In the genomic region with DNA sequence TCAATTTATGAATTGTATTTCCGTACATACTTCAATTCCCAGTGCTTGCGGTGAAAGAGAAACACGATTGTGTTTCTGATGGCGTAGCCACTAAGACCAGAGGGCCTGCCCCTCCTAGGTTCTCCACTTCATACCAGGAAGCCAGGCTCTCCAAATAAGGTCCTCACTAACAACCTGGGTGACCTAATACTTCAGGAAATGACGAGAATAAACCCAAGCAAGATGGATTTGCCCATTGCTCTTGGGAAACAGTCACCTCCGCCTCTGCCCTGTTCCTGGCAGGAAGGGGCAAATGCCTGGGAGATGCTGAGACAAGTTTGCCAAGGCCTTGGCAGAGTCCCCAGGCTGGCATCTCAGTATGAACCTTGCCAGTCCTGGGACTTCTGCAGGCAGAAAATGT, we compare ENCODE assay signal across 18 cellular contexts. TPM values are rescaled to one million over a fixed set of nuclear protein-coding genes. Genes with fewer than 3 reads are reported as not detected.
DNase-seq lines count a peak whose midpoint lies in the region; TF ChIP-seq lines count a peak whose summit lies in the region.
"Had no signal": no experiment of that assay in that cellular context is flagged by ENCODE, and none has a peak within 500 bp of the region (broad histone marks: within the 10 kb centered on the region; RNA-seq: fewer than 3 reads in every experiment).

No MANE protein-coding gene starts in this region.

- TF ChIP-seq EP300 in stomach (IDR thresholded peaks at IDR 0.05), result peak; percentile 80

- peaks cover 0 to 30% (median 9%) of the 10 kb centered on the region in 4 donors for H3K4me1 ChIP-seq in stomach

- POLR2A ChIA-PET in RWPE1 (lab: Yijun Ruan, JAX; ENCODE audit: low non-redundant PET), result no interaction called here

- no peaks in the 10 kb centered on the region for H3K27me3 ChIP-seq in stomach
- H3K27me3 ChIP-seq: hepatocyte had no signal

- no peaks in the 10 kb centered on the region for H3K9me3 Mint-ChIP-seq in activated T-helper 1 cell treated with anti-CD3 and anti-CD28 coated beads, Interleukin-12 subunit alpha, Interleukin-12 subunit beta, Interleukin-2, Interleukin-4 antibody, amounts not matched to agents 30 ng/mL and 10 ng/mL and 1 ng/mL, durations not matched to agents 14 hours and 24 hours and 36 hours
- H3K9me3 Mint-ChIP-seq: activated CD4-positive, alpha-beta T cell treated with anti-CD3 and anti-CD28 coated beads, Interleukin-2, amount 10 ng/mL, durations not matched to agents 24 days and 14 days; H9; naive thymus-derived CD8-positive, alpha-beta T cell had no signal

- CTCF ChIA-PET in RWPE1 (lab: Yijun Ruan, JAX), result interaction anchor here (0.6 kb wide), 1 partner anchor 20 kb away, joined by 4 read pairs; no protein-coding TSS in a partner anchor

- peaks cover 16% of the 10 kb centered on the region for H3K4me1 Mint-ChIP-seq in activated T-helper 1 cell treated with anti-CD3 and anti-CD28 coated beads, Interleukin-12 subunit alpha, Interleukin-12 subunit beta, Interleukin-2, Interleukin-4 antibody, amounts not matched to agents 30 ng/mL and 10 ng/mL and 1 ng/mL, durations not matched to agents 14 hours and 24 hours and 36 hours (ENCODE audit: low read depth)

- no peak overlapping the region for H3K27ac Mint-ChIP-seq in activated T-helper 1 cell treated with anti-CD3 and anti-CD28 coated beads, Interleukin-12 subunit alpha, Interleukin-12 subunit beta, Interleukin-2, Interleukin-4 antibody, amounts not matched to agents 30 ng/mL and 10 ng/mL and 1 ng/mL, durations not matched to agents 14 hours and 24 hours and 36 hours
- H3K27ac Mint-ChIP-seq: activated CD4-positive, alpha-beta T cell treated with anti-CD3 and anti-CD28 coated beads, Interleukin-2, amount 10 ng/mL, durations not matched to agents 24 days and 14 days had no signal

- H3K36me3 ChIP-seq in stomach, result no peaks in the 10 kb centered on the region

- DNase-seq in NCI-H2029 (lab: John Stamatoyannopoulos, UW) (peak; percentile 74), NCI-H2029 treated with DMSO at 0.1 percent for 48 hours (lab: John Stamatoyannopoulos, UW) (no peak), RWPE1 (ENCODE audit: low spot score) (peak; percentile 49), fibroblast of pulmonary artery (ENCODE audit: low read depth) (peak; percentile 8), stomach (no peak), NCI-H2081 treated with DMSO at 0.1 percent for 48 hours (lab: John Stamatoyannopoulos, UW) (no peak)
- no peak for DNase-seq in activated CD4-positive, CD25-positive, alpha-beta regulatory T cell (lab: John Stamatoyannopoulos, UW)
- no peak for DNase-seq in activated T-helper 1 cell treated with anti-CD3 and anti-CD28 coated beads, Interleukin-12 subunit alpha, Interleukin-12 subunit beta, Interleukin-2, Interleukin-4 antibody, amounts not matched to agents 30 ng/mL and 10 ng/mL and 1 ng/mL, durations not matched to agents 14 hours and 24 hours and 36 hours (ENCODE audit: low spot score)
- DNase-seq: activated CD4-positive, alpha-beta T cell treated with anti-CD3 and anti-CD28 coated beads, Interleukin-2, amount 10 ng/mL, durations not matched to agents 24 days and 14 days; H9; mesendoderm; NCI-H146; NCI-H446; small intestine; stimulated activated CD4-positive, alpha-beta T cell treated with anti-CD3 and anti-CD28 coated beads, Interleukin-4, amount 100 ng/mL, for 24 hours had no signal

- no peaks in the 10 kb centered on the region for H3K9me3 ChIP-seq in stomach
- H3K9me3 ChIP-seq: A549 had no signal

- 65 to 81% (median 79%) methylated on average over 6 of the region's 6 CpGs for WGBS in stomach, 5 donors

- peaks cover 12% of the 10 kb centered on the region for H3K27me3 Mint-ChIP-seq in activated T-helper 1 cell treated with anti-CD3 and anti-CD28 coated beads, Interleukin-12 subunit alpha, Interleukin-12 subunit beta, Interleukin-2, Interleukin-4 antibody, amounts not matched to agents 30 ng/mL and 10 ng/mL and 1 ng/mL, durations not matched to agents 14 hours and 24 hours and 36 hours (ENCODE audit: insufficient read depth)

- intact Hi-C loops in stomach (cut with DNase I; ENCODE audit: low total_unique reads), result loop anchor here (5.0 to 10.0 kb wide), 2 partner anchors 505 to 1108 kb away; a partner anchor contains a TSS
- intact Hi-C loops in activated T-helper 1 cell treated with anti-CD3 and anti-CD28 coated beads, Interleukin-12 subunit alpha, Interleukin-12 subunit beta, Interleukin-2, Interleukin-4 antibody, amounts not matched to agents 30 ng/mL and 10 ng/mL and 1 ng/mL, durations not matched to agents 14 hours and 24 hours and 36 hours (cut with micrococcal nuclease), result loop anchor here (5.0 to 10.0 kb wide), 3 partner anchors 93 to 1295 kb away; a partner anchor contains a TSS

- TF ChIP-seq CTCF in RWPE1 (conservative IDR thresholded peaks at IDR 0.05; ENCODE audit: low read depth) (no peak), fibroblast of pulmonary artery (IDR thresholded peaks at IDR 0.05; ENCODE audit: low read length, missing control alignments) (no peak), stomach (IDR thresholded peaks at IDR 0.05) (no peak)

- no peak overlapping the region for H3K4me3 ChIP-seq in fibroblast of pulmonary artery (replicated peaks; ENCODE audit: low read depth, low read length)
- no peak overlapping the region for H3K4me3 ChIP-seq in stomach
- H3K4me3 ChIP-seq: A549, hepatocyte had no signal

- no peaks in the 10 kb centered on the region for H3K36me3 Mint-ChIP-seq in activated T-helper 1 cell treated with anti-CD3 and anti-CD28 coated beads, Interleukin-12 subunit alpha, Interleukin-12 subunit beta, Interleukin-2, Interleukin-4 antibody, amounts not matched to agents 30 ng/mL and 10 ng/mL and 1 ng/mL, durations not matched to agents 14 hours and 24 hours and 36 hours (ENCODE audit: low read depth)
- H3K36me3 Mint-ChIP-seq: naive thymus-derived CD8-positive, alpha-beta T cell had no signal

- H3K4me3 Mint-ChIP-seq in activated T-helper 1 cell treated with anti-CD3 and anti-CD28 coated beads, Interleukin-12 subunit alpha, Interleukin-12 subunit beta, Interleukin-2, Interleukin-4 antibody, amounts not matched to agents 30 ng/mL and 10 ng/mL and 1 ng/mL, durations not matched to agents 14 hours and 24 hours and 36 hours, result no peak overlapping the region
- H3K4me3 Mint-ChIP-seq: activated CD4-positive, alpha-beta T cell treated with anti-CD3 and anti-CD28 coated beads, Interleukin-2, amount 10 ng/mL, durations not matched to agents 24 days and 14 days; H9; naive thymus-derived CD8-positive, alpha-beta T cell had no signal

- peak overlapping the region; percentile 87 for H3K27ac ChIP-seq in RWPE1
- H3K27ac ChIP-seq in stomach, result peak overlapping the region in 2 of 5 donors; percentile 66 to 68
- H3K27ac ChIP-seq: hepatocyte had no signal

- TF ChIP-seq POLR2A in stomach (IDR thresholded peaks at IDR 0.05), result no peak

RNA-seq across cellular contexts. Expression of a gene that starts 41.8 kb away (rescaled TPM):
- 10 to 100 TPM in 3 of 5 donors, 1 to 10 TPM in 1, not detected in 1; 5.5 to 35.4 (median 18.9) TPM for total RNA-seq in stomach
- polyA plus RNA-seq in stomach, result 10 to 100 TPM in 2 of 3 donors, 1 to 10 TPM in 1; 4.1 to 23.8 (median 19.1) TPM
- total RNA-seq in activated T-helper 1 cell treated with anti-CD3 and anti-CD28 coated beads, Interleukin-12 subunit alpha, Interleukin-12 subunit beta, Interleukin-2, Interleukin-4 antibody, amounts not matched to agents 30 ng/mL and 10 ng/mL and 1 ng/mL, durations not matched to agents 14 hours and 24 hours and 36 hours, result 14.0 and 15.7 TPM in 2 replicates

Comparison
In these comparisons a context has a peak if more than half of its experiments do, and no peak if none do; other contexts are left out.
1. DNase-seq: peak in NCI-H2029 (single experiment), RWPE1 (single experiment) and fibroblast of pulmonary artery (single experiment); none in NCI-H2029 treated with DMSO at 0.1 percent for 48 hours (single experiment), stomach (single experiment), activated CD4-positive, CD25-positive, alpha-beta regulatory T cell (0 of 4), activated T-helper 1 cell treated with anti-CD3 and anti-CD28 coated beads, Interleukin-12 subunit alpha, Interleukin-12 subunit beta, Interleukin-2, Interleukin-4 antibody, amounts not matched to agents 30 ng/mL and 10 ng/mL and 1 ng/mL, durations not matched to agents 14 hours and 24 hours and 36 hours (single experiment) and NCI-H2081 treated with DMSO at 0.1 percent for 48 hours (single experiment).